13 cellular contexts compared by ENCODE assay signal in the genomic region with DNA sequence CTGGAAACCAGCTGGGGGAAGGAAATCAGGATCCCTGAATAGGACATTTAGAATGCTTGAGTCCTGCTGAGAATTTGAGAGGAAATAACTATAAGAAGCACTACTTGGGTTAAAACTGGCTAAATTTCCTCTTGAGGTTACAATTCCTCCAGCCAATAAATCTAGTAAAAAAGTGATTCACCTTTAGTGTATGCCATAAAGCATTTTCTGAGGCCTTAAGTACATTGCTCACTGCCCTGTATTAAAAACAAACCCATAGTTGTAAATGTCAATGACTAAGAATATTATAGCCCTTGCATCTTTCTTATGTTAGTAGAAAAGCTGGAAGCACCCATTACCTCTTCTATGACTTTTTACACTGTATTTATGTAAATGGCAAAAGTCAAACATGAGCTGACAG.
DNase-seq lines count a peak whose midpoint lies in the region; ATAC-seq lines count a peak whose summit lies in the region.
"Had no signal": no experiment of that assay in that cellular context is flagged by ENCODE, and none has a peak within 500 bp of the region (broad histone marks: within the 10 kb centered on the region; RNA-seq: fewer than 3 reads in every experiment).

No MANE protein-coding gene starts in this region.

- H3K4me1 Mint-ChIP-seq in immature natural killer cell, result no peaks in the 10 kb centered on the region
- H3K4me1 Mint-ChIP-seq: activated CD4-positive, alpha-beta T cell treated with anti-CD3 and anti-CD28 coated beads, Interleukin-2, amount 10 ng/mL, durations not matched to agents 7 days and 5 days had no signal

- DNase-seq in Daoy (ENCODE audit: low read depth), result peak; percentile 55
- DNase-seq in NCI-H226, result peak; percentile 61
- DNase-seq in dedifferentiated amniotic fluid mesenchymal stem cell (ENCODE audit: extremely low spot score), result peak; percentile 65
- DNase-seq in non-pigmented ciliary epithelial cell (ENCODE audit: low read depth), result peak; percentile 46
- no peak for DNase-seq in immature natural killer cell
- no peak for DNase-seq in GM19238 (ENCODE audit: insufficient read length, low spot score)
- DNase-seq: activated CD4-positive, alpha-beta T cell treated with anti-CD3 and anti-CD28 coated beads, Interleukin-2, amount 10 ng/mL, durations not matched to agents 7 days and 5 days; CD8-positive, alpha-beta T cell; NCI-H2227 treated with DMSO at 0.1 percent for 48 hours; stimulated activated naive CD8-positive, alpha-beta T cell treated with anti-CD3 and anti-CD28 coated beads, Interleukin-15, Interleukin-2, amounts not matched to agents 100 U/mL and 50 U/mL, for 24 hours; T-helper 1 cell had no signal

- no peak for ATAC-seq in GM21619 (IDR thresholded peaks at IDR 0.05; ENCODE audit: unreplicated experiment)
- ATAC-seq in GM19463 (IDR thresholded peaks at IDR 0.05; ENCODE audit: unreplicated experiment), result no peak
- ATAC-seq: CD8-positive, alpha-beta T cell; stimulated activated naive CD8-positive, alpha-beta T cell treated with anti-CD3 and anti-CD28 coated beads, Interleukin-15, Interleukin-2, amounts not matched to agents 100 U/mL and 50 U/mL, for 24 hours had no signal

- H3K27me3 Mint-ChIP-seq in immature natural killer cell (ENCODE audit: low read depth in 3 of 3), result peaks cover 0 to 2% (median 0%) of the 10 kb centered on the region in 3 donors
- H3K27me3 Mint-ChIP-seq: activated CD4-positive, alpha-beta T cell treated with anti-CD3 and anti-CD28 coated beads, Interleukin-2, amount 10 ng/mL, durations not matched to agents 7 days and 5 days had no signal

- no peak overlapping the region for H3K4me3 Mint-ChIP-seq in immature natural killer cell
- H3K4me3 Mint-ChIP-seq: activated CD4-positive, alpha-beta T cell treated with anti-CD3 and anti-CD28 coated beads, Interleukin-2, amount 10 ng/mL, durations not matched to agents 7 days and 5 days; CD8-positive, alpha-beta T cell had no signal

- no peak overlapping the region for H3K27ac Mint-ChIP-seq in immature natural killer cell
- H3K27ac Mint-ChIP-seq: activated CD4-positive, alpha-beta T cell treated with anti-CD3 and anti-CD28 coated beads, Interleukin-2, amount 10 ng/mL, durations not matched to agents 7 days and 5 days; CD8-positive, alpha-beta T cell had no signal

- peaks cover 1 to 14% (median 3%) of the 10 kb centered on the region in 6 donors for H3K9me3 Mint-ChIP-seq in immature natural killer cell
- H3K9me3 Mint-ChIP-seq: activated CD4-positive, alpha-beta T cell treated with anti-CD3 and anti-CD28 coated beads, Interleukin-2, amount 10 ng/mL, durations not matched to agents 7 days and 5 days; CD8-positive, alpha-beta T cell had no signal

- no peaks in the 10 kb centered on the region for H3K36me3 Mint-ChIP-seq in immature natural killer cell
- H3K36me3 Mint-ChIP-seq: CD8-positive, alpha-beta T cell had no signal

Comparison
In these comparisons a context has a peak if more than half of its experiments do, and no peak if none do; other contexts are left out.
1. DNase-seq: peak in Daoy (single experiment), NCI-H226 (single experiment), dedifferentiated amniotic fluid mesenchymal stem cell (single experiment) and non-pigmented ciliary epithelial cell (single experiment); none in immature natural killer cell (0 of 3) and GM19238 (single experiment).